11 cellular contexts compared by ENCODE assay signal in genomic region chr13:99218969-99219368, GRCh38. TPM values are rescaled to one million over a fixed set of nuclear protein-coding genes. Genes with fewer than 3 reads are reported as not detected.
DNase-seq lines count a peak whose midpoint lies in the region; ATAC-seq and TF ChIP-seq lines count a peak whose summit lies in the region.
"Had no signal": no experiment of that assay in that cellular context is flagged by ENCODE, and none has a peak within 500 bp of the region (broad histone marks: within the 10 kb centered on the region; RNA-seq: fewer than 3 reads in every experiment).

No MANE protein-coding gene starts in this region.

- no peaks in the 10 kb centered on the region for H3K9me3 ChIP-seq in mucosa of descending colon
- no peaks in the 10 kb centered on the region for H3K9me3 ChIP-seq in adrenal gland (replicated peaks in 1 of 3)

- ATAC-seq in GM18502 (IDR thresholded peaks at IDR 0.05; ENCODE audit: poor library complexity, unreplicated experiment) (peak; percentile 68), HG03064 (IDR thresholded peaks at IDR 0.05; ENCODE audit: low read depth, unreplicated experiment) (peak; percentile 68), mucosa of descending colon (peak; percentile 74)
- ATAC-seq in activated CD8-positive, alpha-beta memory T cell treated with anti-CD3 and anti-CD28 coated beads, Interleukin-2, amount 10 ng/mL, durations not matched to agents 7 days and 5 days = peak; percentile 78

- no peaks in the 10 kb centered on the region for H3K27me3 ChIP-seq in adrenal gland

- H3K27ac Mint-ChIP-seq in activated CD8-positive, alpha-beta memory T cell treated with anti-CD3 and anti-CD28 coated beads, Interleukin-2, amount 10 ng/mL, durations not matched to agents 7 days and 5 days = peak overlapping the region; percentile 88
- H3K27ac Mint-ChIP-seq: activated B cell treated with CpG ODN at 0.5 μM for 24 hours had no signal

- H3K36me3 ChIP-seq in mucosa of descending colon (ENCODE audit: low read depth) (no peaks in the 10 kb centered on the region), adrenal gland (replicated peaks in 1 of 2) (no peaks in the 10 kb centered on the region)

- H3K4me1 ChIP-seq in mucosa of descending colon (ENCODE audit: low read depth) = no peaks in the 10 kb centered on the region
- H3K4me1 ChIP-seq in adrenal gland (replicated peaks in 1 of 2) = peaks cover 11 to 18% of the 10 kb centered on the region in 2 donors

- TF ChIP-seq POLR2A in adrenal gland (IDR thresholded peaks at IDR 0.05) = no peak

- H3K27ac ChIP-seq in adrenal gland = no peak overlapping the region

- CTCF ChIA-PET in activated CD8-positive, alpha-beta memory T cell treated with anti-CD3 and anti-CD28 coated beads, Interleukin-2, amount 10 ng/mL, durations not matched to agents 7 days and 5 days (lab: Charles Lee) = interaction anchor here (0.8 to 7.2 kb wide), 16 partner anchors 8 to 217 kb away, joined by 3 to 106 read pairs (median 4); partner anchors contain the start of genes GPR18 and UBAC2

- H3K4me3 ChIP-seq in mucosa of descending colon (no peak overlapping the region), adrenal gland (no peak overlapping the region)

- H3K4me1 Mint-ChIP-seq in activated CD8-positive, alpha-beta memory T cell treated with anti-CD3 and anti-CD28 coated beads, Interleukin-2, amount 10 ng/mL, durations not matched to agents 7 days and 5 days = peaks cover 89% of the 10 kb centered on the region

- H3K36me3 Mint-ChIP-seq in activated CD8-positive, alpha-beta memory T cell treated with anti-CD3 and anti-CD28 coated beads, Interleukin-2, amount 10 ng/mL, durations not matched to agents 7 days and 5 days = peaks cover 25% of the 10 kb centered on the region

- H3K27me3 Mint-ChIP-seq in activated CD8-positive, alpha-beta memory T cell treated with anti-CD3 and anti-CD28 coated beads, Interleukin-2, amount 10 ng/mL, durations not matched to agents 7 days and 5 days = no peaks in the 10 kb centered on the region
- H3K27me3 Mint-ChIP-seq: activated B cell treated with CpG ODN at 0.5 μM for 24 hours had no signal

- intact Hi-C loops in mucosa of descending colon (cut with DNase I, micrococcal nuclease) = no loop called here
- intact Hi-C loops in adrenal gland (cut with DNase I) = no loop called here

- H3K9me3 Mint-ChIP-seq in activated CD8-positive, alpha-beta memory T cell treated with anti-CD3 and anti-CD28 coated beads, Interleukin-2, amount 10 ng/mL, durations not matched to agents 7 days and 5 days (ENCODE audit: low read depth) = no peaks in the 10 kb centered on the region

- TF ChIP-seq CTCF in mucosa of descending colon (IDR thresholded peaks at IDR 0.05) = no peak
- TF ChIP-seq CTCF in adrenal gland (IDR thresholded peaks at IDR 0.05) = no peak

- peak overlapping the region; percentile 66 for H3K4me3 Mint-ChIP-seq in activated CD8-positive, alpha-beta memory T cell treated with anti-CD3 and anti-CD28 coated beads, Interleukin-2, amount 10 ng/mL, durations not matched to agents 7 days and 5 days
- H3K4me3 Mint-ChIP-seq: activated B cell treated with CpG ODN at 0.5 μM for 24 hours, neural crest cell had no signal

- WGBS in adrenal gland, 4 donors = 80 to 97% (median 90%) methylated on average over 1 to 2 of the region's 2 CpGs

- DNase-seq in activated CD8-positive, alpha-beta memory T cell treated with anti-CD3 and anti-CD28 coated beads, Interleukin-2, amount 10 ng/mL, durations not matched to agents 7 days and 5 days = peak; percentile 85
- DNase-seq in mucosa of descending colon = peak in 1 of 3 donors; percentile 31
- DNase-seq in adrenal gland = no peak
- no peak for DNase-seq in UCSD-AML1 (lab: John Stamatoyannopoulos, UW; ENCODE audit: unreplicated experiment)
- no peak for DNase-seq in GDM1 (lab: John Stamatoyannopoulos, UW)
- no peak for DNase-seq in SHP77 (lab: John Stamatoyannopoulos, UW)
- DNase-seq: activated B cell treated with CpG ODN at 0.5 μM for 24 hours had no signal

RNA-seq across cellular contexts. Expression of gene UBAC2, which starts 18.3 kb away (rescaled TPM):
- total RNA-seq in activated CD8-positive, alpha-beta memory T cell treated with anti-CD3 and anti-CD28 coated beads, Interleukin-2, amount 10 ng/mL, durations not matched to agents 7 days and 5 days = 10 to 100 TPM; 52.8 to 60.8 TPM
- total RNA-seq in mucosa of descending colon (10 to 100 TPM; 57.4 to 74.2 (median 67.5) TPM), adrenal gland (10 to 100 TPM; 49.1 to 67.8 (median 56.7) TPM)
- 10 to 100 TPM; 46.3 to 63.3 (median 48.6) TPM for polyA plus RNA-seq in adrenal gland

RNA-seq across cellular contexts. Expression of gene GPR18, which starts 39.2 kb away (rescaled TPM):
- total RNA-seq in activated CD8-positive, alpha-beta memory T cell treated with anti-CD3 and anti-CD28 coated beads, Interleukin-2, amount 10 ng/mL, durations not matched to agents 7 days and 5 days = 10 to 100 TPM; 11.1 to 13.1 TPM
- total RNA-seq in mucosa of descending colon = under 1 TPM; 0.35 to 0.60 (median 0.46) TPM
- under 1 TPM in 1 of 8 donors, not detected in 7; 0.78 TPM for total RNA-seq in adrenal gland
- under 1 TPM in 1 of 3 donors, not detected in 2; 0.03 TPM for polyA plus RNA-seq in adrenal gland
- total RNA-seq: neural crest cell, temporal lobe had no signal

Comparison
In these comparisons a context has a peak if more than half of its experiments do, and no peak if none do; other contexts are left out.
1. RNA of gene GPR18, which starts 39.2 kb away (total RNA-seq): 11.1 to 13.1 TPM in activated CD8-positive, alpha-beta memory T cell treated with anti-CD3 and anti-CD28 coated beads, Interleukin-2, amount 10 ng/mL, durations not matched to agents 7 days and 5 days; 0.35 to 0.60 TPM in mucosa of descending colon and 0.78 TPM in adrenal gland; every median in the first group is over 4 times any median in the second.
2. Peak in every context shown above with its lines, with median percentiles within 50 percentile points of each other: ATAC-seq.